ENCODE assay signal across 15 cellular contexts in the genomic region with DNA sequence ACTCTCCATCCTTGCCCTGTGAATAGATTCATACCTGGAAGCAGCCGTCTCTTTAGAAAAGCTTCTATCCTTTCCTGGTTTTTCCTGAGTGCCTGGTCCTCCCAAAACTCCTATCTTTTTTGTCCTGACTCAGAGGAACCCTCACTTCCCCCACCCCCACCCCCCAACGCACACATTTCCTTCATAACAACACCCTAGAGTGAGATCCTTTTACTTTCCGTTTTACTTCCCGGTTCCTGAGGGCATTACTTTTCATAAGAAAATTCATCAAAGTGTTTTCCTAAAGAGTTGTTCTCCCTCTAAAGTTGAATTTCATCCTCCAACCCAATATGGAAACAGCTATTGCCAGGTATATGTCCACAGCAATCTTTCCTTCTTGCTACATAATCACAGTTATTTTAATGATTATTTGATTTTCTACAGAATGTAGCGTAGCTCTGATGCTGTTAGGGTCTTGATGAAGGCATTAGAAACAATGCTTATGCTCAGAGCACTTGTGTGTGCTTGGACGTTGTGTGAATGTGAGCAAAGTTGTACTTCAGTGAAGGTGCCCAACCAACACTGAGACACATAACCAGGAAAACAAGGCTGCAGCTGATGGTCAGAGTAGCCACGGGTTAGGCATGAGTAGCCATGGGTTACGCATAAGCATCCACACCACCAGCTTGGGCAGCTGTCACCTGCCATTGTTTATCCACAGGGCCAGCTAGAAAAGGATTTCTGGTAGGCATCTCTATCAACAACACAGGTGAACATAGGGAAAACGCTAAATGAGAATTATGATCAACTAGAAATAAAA.
A peak's percentile ranks its signal among the peaks of the same experiment; 100 is the strongest.
DNase-seq lines count a peak whose midpoint lies in the region; ATAC-seq and TF ChIP-seq lines count a peak whose summit lies in the region.
"Had no signal": no experiment of that assay in that cellular context is flagged by ENCODE, and none has a peak within 500 bp of the region (broad histone marks: within the 10 kb centered on the region; RNA-seq: fewer than 3 reads in every experiment).

No MANE protein-coding gene starts in this region.

- H3K36me3 ChIP-seq in DOHH2 (ENCODE audit: control insufficient read depth, low read length) (no peaks in the 10 kb centered on the region), BE2C (no peaks in the 10 kb centered on the region; the same call in 1 of the 2 replicates)
- H3K36me3 ChIP-seq: cardiac muscle cell had no signal

- peaks cover 0 to 7% of the 10 kb centered on the region in 2 donors for H3K36me3 Mint-ChIP-seq in naive B cell

- intact Hi-C loops in cardiac septum (cut with DNase I): no loop called here

- peak overlapping the region in 5 of 6 donors; percentile 78 to 93 (median 89) for H3K27ac Mint-ChIP-seq in naive B cell
- H3K27ac Mint-ChIP-seq: activated CD4-positive, alpha-beta memory T cell treated with anti-CD3 and anti-CD28 coated beads, Interleukin-2, amount 10 ng/mL, durations not matched to agents 7 days and 5 days had no signal

- H3K79me2 ChIP-seq in DOHH2 (ENCODE audit: control insufficient read depth, low read length): no peaks in the 10 kb centered on the region

- ATAC-seq in GM21447 (IDR thresholded peaks at IDR 0.05; ENCODE audit: unreplicated experiment) (peak; percentile 81), naive B cell (ENCODE audit: low read depth in 2 of 2) (peak; percentile 64 to 70), GM21526 (IDR thresholded peaks at IDR 0.05; ENCODE audit: low FRiP score, unreplicated experiment) (no peak)
- ATAC-seq: right cardiac atrium had no signal

- no peaks in the 10 kb centered on the region for H3K9me2 ChIP-seq in DOHH2 (replicated peaks; ENCODE audit: control insufficient read depth, low read length)

- no peaks in the 10 kb centered on the region for H3K27me3 Mint-ChIP-seq in naive B cell
- H3K27me3 Mint-ChIP-seq: activated CD4-positive, alpha-beta memory T cell treated with anti-CD3 and anti-CD28 coated beads, Interleukin-2, amount 10 ng/mL, durations not matched to agents 7 days and 5 days; CD4-positive, CD25-positive, alpha-beta regulatory T cell had no signal

- peak overlapping the region; percentile 20 for H3K4me2 ChIP-seq in DOHH2 (ENCODE audit: low read length)

- 0 out of 2 replicates have a peak, but pooled peaks cover 7% of the 10 kb centered on the region for H3F3A ChIP-seq in DOHH2 (ENCODE audit: control insufficient read depth, insufficient read depth)

- no peak overlapping the region for H3K4me3 ChIP-seq in DOHH2 (ENCODE audit: low read length)
- H3K4me3 ChIP-seq in BE2C (ENCODE audit: low read depth, low read length): no peak overlapping the region
- H3K4me3 ChIP-seq: cardiac muscle cell had no signal

- peak overlapping the region; percentile 18 to 88 (median 82) for H3K4me3 Mint-ChIP-seq in naive B cell
- H3K4me3 Mint-ChIP-seq: activated CD4-positive, alpha-beta memory T cell treated with anti-CD3 and anti-CD28 coated beads, Interleukin-2, amount 10 ng/mL, durations not matched to agents 7 days and 5 days; CD4-positive, CD25-positive, alpha-beta regulatory T cell had no signal

- H3K4me1 ChIP-seq in DOHH2 (ENCODE audit: control insufficient read depth, low read length) (peaks cover 26% of the 10 kb centered on the region), BE2C (no peaks in the 10 kb centered on the region)

- H3K9me3 Mint-ChIP-seq in naive B cell: peaks cover 0 to 10% (median 3%) of the 10 kb centered on the region in 7 donors

- H4K20me1 ChIP-seq in DOHH2 (ENCODE audit: control insufficient read depth, insufficient read depth, low read depth, low read length): no peaks in the 10 kb centered on the region

- H3K4me1 Mint-ChIP-seq in naive B cell: peaks cover 33 to 37% (median 37%) of the 10 kb centered on the region in 3 donors

- H3K9me3 ChIP-seq in DOHH2 (ENCODE audit: control insufficient read depth, insufficient read depth, low read length) (no peaks in the 10 kb centered on the region), BE2C (peaks cover 2% of the 10 kb centered on the region; the same call in 1 of the 2 replicates)

- TF ChIP-seq CTCF in DOHH2 (IDR thresholded peaks at IDR 0.05; ENCODE audit: low read depth, low read length, poor library complexity, severe bottlenecking): no peak
- no peak for TF ChIP-seq CTCF in BE2C (IDR thresholded peaks at IDR 0.05; ENCODE audit: low read depth, low read length)

- no peaks in the 10 kb centered on the region for H3K27me3 ChIP-seq in DOHH2 (ENCODE audit: control insufficient read depth, low read length)
- no peaks in the 10 kb centered on the region for H3K27me3 ChIP-seq in BE2C
- H3K27me3 ChIP-seq: cardiac muscle cell had no signal

- DNase-seq in NCI-H748 (lab: John Stamatoyannopoulos, UW; ENCODE audit: unreplicated experiment): peak; percentile 92
- DNase-seq in naive B cell: peak; percentile 39
- no peak for DNase-seq in BE2C
- DNase-seq in cardiac septum (ENCODE audit: low spot score): no peak
- no peak for DNase-seq in NCI-H1105 treated with DMSO at 0.1 percent for 48 hours (lab: John Stamatoyannopoulos, UW)
- DNase-seq: activated CD4-positive, alpha-beta memory T cell treated with anti-CD3 and anti-CD28 coated beads, Interleukin-2, amount 10 ng/mL, durations not matched to agents 7 days and 5 days; activated naive CD4-positive, alpha-beta T cell treated with Interleukin-2 at 50 U/mL for 16 hours; kidney glomerular epithelial cell; NCI-H524 treated with DMSO at 0.1 percent for 48 hours; right cardiac atrium had no signal

- H3K27ac ChIP-seq in DOHH2 (ENCODE audit: low read depth, low read length): no peak overlapping the region
- H3K27ac ChIP-seq: cardiac muscle cell had no signal

Comparison
In these comparisons a context has a peak if more than half of its experiments do, and no peak if none do; other contexts are left out.
1. DNase-seq: peak in NCI-H748 (single experiment) and naive B cell (single experiment); none in BE2C (single experiment), cardiac septum (single experiment) and NCI-H1105 treated with DMSO at 0.1 percent for 48 hours (single experiment).